Comparison of ENCODE assay signal across 8 cellular contexts in the genomic region with DNA sequence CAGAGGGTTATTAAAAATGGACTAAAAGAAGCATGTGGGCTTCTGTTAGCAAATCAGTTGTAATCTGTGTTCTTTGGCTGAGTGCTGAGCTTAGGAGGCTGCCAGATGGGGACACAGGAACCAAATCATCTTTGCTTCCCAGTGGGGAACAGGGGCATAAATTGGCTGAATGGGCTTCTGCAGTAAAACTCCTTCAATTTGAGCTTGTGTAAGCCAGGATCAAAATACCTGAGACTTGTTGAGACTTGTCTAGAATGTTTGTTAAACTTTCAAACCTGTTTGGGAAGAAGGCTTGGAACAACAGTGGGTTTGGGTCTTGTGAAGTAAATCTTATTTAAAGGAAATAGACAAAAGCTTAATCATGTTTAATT. TPM values are rescaled to one million over a fixed set of nuclear protein-coding genes. Genes with fewer than 3 reads are reported as not detected.
DNase-seq lines count a peak whose midpoint lies in the region; ATAC-seq and TF ChIP-seq lines count a peak whose summit lies in the region.

No MANE protein-coding gene starts in this region.

- H3K27me3 ChIP-seq in esophagus squamous epithelium: no peaks in the 10 kb centered on the region

- H3K27ac ChIP-seq in OCI-LY7 (ENCODE audit: low read depth, low read length, poor library complexity, severe bottlenecking) (no peak overlapping the region), esophagus squamous epithelium (peak overlapping the region; percentile 76 to 89 (median 84))

- CTCF ChIA-PET in OCI-LY7 (lab: Charles Lee; ENCODE audit: unreplicated experiment): interaction anchor here (0.6 to 1.2 kb wide), 2 partner anchors 11 to 13 kb away, joined by 3 read pairs; no protein-coding TSS in a partner anchor

- H3K9me3 ChIP-seq in OCI-LY7 (ENCODE audit: low read length) (no peaks in the 10 kb centered on the region), esophagus squamous epithelium (no peaks in the 10 kb centered on the region)

- no peaks in the 10 kb centered on the region for H4K20me1 ChIP-seq in OCI-LY7 (ENCODE audit: insufficient read depth, low read length)

- H3K36me3 ChIP-seq in OCI-LY7 (ENCODE audit: insufficient read depth, low read length): no peaks in the 10 kb centered on the region
- H3K36me3 ChIP-seq in esophagus squamous epithelium: no peaks in the 10 kb centered on the region

- H3K27ac Mint-ChIP-seq in stimulated activated naive CD8-positive, alpha-beta T cell treated with anti-CD3 and anti-CD28 coated beads, Interleukin-15, amount 100 ng/mL, for 72 hours: peak overlapping the region; percentile 57 to 99

- H3K9me3 Mint-ChIP-seq in stimulated activated naive CD8-positive, alpha-beta T cell treated with anti-CD3 and anti-CD28 coated beads, Interleukin-15, amount 100 ng/mL, for 72 hours: no peaks in the 10 kb centered on the region

- no peak for TF ChIP-seq POLR2A in esophagus squamous epithelium (IDR thresholded peaks at IDR 0.05)

- peak overlapping the region; percentile 17; the same call in 1 of the 2 replicates for H3K4me2 ChIP-seq in OCI-LY7 (ENCODE audit: low read length)

- no TSS peak for BruUV-seq in OCI-LY7 (replicated peaks; lab: Mats Ljungman, UMichigan)

- no peak overlapping the region for H2AFZ ChIP-seq in OCI-LY7 (ENCODE audit: low read length)

- no peaks in the 10 kb centered on the region for H3K27me3 Mint-ChIP-seq in stimulated activated naive CD8-positive, alpha-beta T cell treated with anti-CD3 and anti-CD28 coated beads, Interleukin-15, amount 100 ng/mL, for 72 hours

- no peak for TF ChIP-seq CTCF in OCI-LY7 (conservative IDR thresholded peaks at IDR 0.05; ENCODE audit: low read length)
- TF ChIP-seq CTCF in esophagus squamous epithelium (IDR thresholded peaks at IDR 0.05): no peak

- H3K4me3 Mint-ChIP-seq in stimulated activated naive CD8-positive, alpha-beta T cell treated with anti-CD3 and anti-CD28 coated beads, Interleukin-15, amount 100 ng/mL, for 72 hours: peak overlapping the region in 1 of 2 donors; percentile 46

- H3K4me1 ChIP-seq in OCI-LY7 (ENCODE audit: insufficient read depth, low read length, poor library complexity, severe bottlenecking) (peaks cover 90% of the 10 kb centered on the region), esophagus squamous epithelium (peaks cover 21 to 83% (median 29%) of the 10 kb centered on the region in 3 donors)

- peaks cover 84% of the 10 kb centered on the region for H3K4me1 Mint-ChIP-seq in stimulated activated naive CD8-positive, alpha-beta T cell treated with anti-CD3 and anti-CD28 coated beads, Interleukin-15, amount 100 ng/mL, for 72 hours

- H3K9me2 ChIP-seq in OCI-LY7 (ENCODE audit: insufficient read depth, low read length): no peaks in the 10 kb centered on the region

- H3K4me3 ChIP-seq in OCI-LY7 (ENCODE audit: low read depth, low read length, poor library complexity, severe bottlenecking) (no peak overlapping the region), esophagus squamous epithelium (peak overlapping the region in 1 of 4 donors; percentile 28)

- H3K79me2 ChIP-seq in OCI-LY7 (ENCODE audit: insufficient read depth, low read depth, low read length): peaks cover 5% of the 10 kb centered on the region; the same call in 1 of the 2 replicates

- POLR2A ChIA-PET in OCI-LY7 (lab: Charles Lee): interaction anchor here (1.0 to 2.8 kb wide), 7 partner anchors 11 to 253 kb away, joined by 3 to 17 read pairs (median 5); no protein-coding TSS in a partner anchor

- intact Hi-C loops in OCI-LY7 (cut with micrococcal nuclease; ENCODE audit: unreplicated experiment): no loop called here
- intact Hi-C loops in esophagus squamous epithelium (cut with DNase I): no loop called here

- ATAC-seq in stimulated activated naive CD8-positive, alpha-beta T cell treated with anti-CD3 and anti-CD28 coated beads, Interleukin-15, amount 100 ng/mL, for 72 hours: no peak
- ATAC-seq in HG03378 (IDR thresholded peaks at IDR 0.05; ENCODE audit: unreplicated experiment): no peak
- no peak for ATAC-seq in HG03521 (IDR thresholded peaks at IDR 0.05; ENCODE audit: unreplicated experiment)

- DNase-seq in NCI-H1436 (lab: John Stamatoyannopoulos, UW) (peak; percentile 10), NCI-H1436 treated with DMSO at 0.1 percent for 48 hours (lab: John Stamatoyannopoulos, UW) (no peak), OCI-LY7 (ENCODE audit: low spot score) (no peak), esophagus squamous epithelium (lab: John Stamatoyannopoulos, UW) (no peak)
- DNase-seq in stimulated activated naive CD8-positive, alpha-beta T cell treated with anti-CD3 and anti-CD28 coated beads, Interleukin-15, amount 100 ng/mL, for 72 hours: no peak
- no peak for DNase-seq in activated CD4-positive, CD25-positive, alpha-beta regulatory T cell (lab: John Stamatoyannopoulos, UW)

RNA-seq across cellular contexts. Expression of a gene that starts 32.2 kb away (rescaled TPM):
- 92.9 and 95.1 TPM in 2 replicates for total RNA-seq in OCI-LY7 (2014; rRNA removed; shearing (Covaris generic))
- total RNA-seq in OCI-LY7 (2022) (75.4 and 94.5 TPM in 2 replicates), esophagus squamous epithelium (10 to 100 TPM; 19.5 to 44.6 (median 34.9) TPM)
